Comparison of ENCODE assay signal across 13 cellular contexts in genomic region chr4:57265831-57266582, GRCh38.
DNase-seq lines count a peak whose midpoint lies in the region; ATAC-seq and TF ChIP-seq lines count a peak whose summit lies in the region.
"Had no signal": no experiment of that assay in that cellular context is flagged by ENCODE, and none has a peak within 500 bp of the region (broad histone marks: within the 10 kb centered on the region; RNA-seq: fewer than 3 reads in every experiment).

No MANE protein-coding gene starts in this region.

- H3K14ac ChIP-seq in mesenchymal stem cell (ENCODE audit: low read length in 2 of 2) = no peak overlapping the region

- H3K79me1 ChIP-seq in mesenchymal stem cell (replicated peaks; ENCODE audit: low read length, poor library complexity, severe bottlenecking) = no peaks in the 10 kb centered on the region

- H3K18ac ChIP-seq in mesenchymal stem cell (ENCODE audit: low read depth in 1 of 2, low read length in 2 of 2) = no peak overlapping the region

- H2BK12ac ChIP-seq in mesenchymal stem cell (ENCODE audit: low read length in 2 of 2) = no peak overlapping the region

- no peak overlapping the region for H3K4me3 Mint-ChIP-seq in activated naive CD4-positive, alpha-beta T cell treated with anti-CD3 and anti-CD28 coated beads for 36 hours
- H3K4me3 Mint-ChIP-seq: activated CD4-positive, alpha-beta T cell treated with anti-CD3 and anti-CD28 coated beads, Interleukin-2, amount 10 ng/mL, durations not matched to agents 24 days and 14 days; CD8-positive, alpha-beta T cell had no signal

- H4K8ac ChIP-seq in mesenchymal stem cell (ENCODE audit: low read length) = no peak overlapping the region

- H2AK5ac ChIP-seq in mesenchymal stem cell (ENCODE audit: low read length, severe bottlenecking) = no peak overlapping the region

- H3K9me2 ChIP-seq in PC-3 (replicated peaks; ENCODE audit: low read length) = no peaks in the 10 kb centered on the region

- H3K9ac ChIP-seq in PC-3 (ENCODE audit: low read length) (no peak overlapping the region), mesenchymal stem cell (ENCODE audit: low read length) (no peak overlapping the region), colonic mucosa (ENCODE audit: low read depth in 2 of 2, low read length in 2 of 2) (no peak overlapping the region)

- WGBS in mesenchymal stem cell = 63% methylated on average over 5 of the region's 6 CpGs

- H2AFZ ChIP-seq in PC-3 (ENCODE audit: low read length) (no peak overlapping the region), mesenchymal stem cell (ENCODE audit: low read depth, low read length) (no peak overlapping the region)

- no peak for ATAC-seq in PC-3
- ATAC-seq in activated CD4-positive, CD25-positive, alpha-beta regulatory T cell treated with anti-CD3 and anti-CD28 coated beads, Interleukin-2, amount 50 U/mL, for 24 hours = no peak
- ATAC-seq: CD8-positive, alpha-beta T cell; foreskin keratinocyte had no signal

- H4K91ac ChIP-seq in mesenchymal stem cell (ENCODE audit: low read length) = no peak overlapping the region

- no peaks in the 10 kb centered on the region for H3K4me1 ChIP-seq in PC-3 (ENCODE audit: insufficient read depth, low read length)
- peaks cover 25% of the 10 kb centered on the region for H3K4me1 ChIP-seq in left ventricle myocardium inferior
- H3K4me1 ChIP-seq in mesenchymal stem cell (ENCODE audit: control insufficient read depth, insufficient read depth, low read depth, low read length) = no peaks in the 10 kb centered on the region
- H3K4me1 ChIP-seq in colonic mucosa = no peaks in the 10 kb centered on the region
- H3K4me1 ChIP-seq: foreskin keratinocyte had no signal

- peaks cover 19% of the 10 kb centered on the region for H3K27me3 ChIP-seq in PC-3 (ENCODE audit: low read length)
- peaks cover 8% of the 10 kb centered on the region for H3K27me3 ChIP-seq in left ventricle myocardium inferior (ENCODE audit: low read depth)
- peaks cover 24 to 25% of the 10 kb centered on the region in 2 experiments for H3K27me3 ChIP-seq in mesenchymal stem cell (ENCODE audit: control insufficient read depth in 1 of 2, insufficient read depth in 1 of 2, low read length in 2 of 2)
- no peaks in the 10 kb centered on the region for H3K27me3 ChIP-seq in colonic mucosa

- no peak overlapping the region for H3K27ac Mint-ChIP-seq in activated naive CD4-positive, alpha-beta T cell treated with anti-CD3 and anti-CD28 coated beads for 36 hours
- H3K27ac Mint-ChIP-seq: activated CD4-positive, alpha-beta T cell treated with anti-CD3 and anti-CD28 coated beads, Interleukin-2, amount 10 ng/mL, durations not matched to agents 24 days and 14 days; CD8-positive, alpha-beta T cell had no signal

- no peaks in the 10 kb centered on the region for H3K4me1 Mint-ChIP-seq in activated naive CD4-positive, alpha-beta T cell treated with anti-CD3 and anti-CD28 coated beads for 36 hours (ENCODE audit: low read depth)
- H3K4me1 Mint-ChIP-seq: activated CD4-positive, alpha-beta T cell treated with anti-CD3 and anti-CD28 coated beads, Interleukin-2, amount 10 ng/mL, durations not matched to agents 24 days and 14 days had no signal

- POLR2A ChIA-PET in PC-3 (lab: Charles Lee; ENCODE audit: unreplicated experiment) = no interaction called here

- H4K20me1 ChIP-seq in PC-3 (ENCODE audit: low read length) = no peaks in the 10 kb centered on the region

- no peak overlapping the region for H3K27ac ChIP-seq in PC-3 (ENCODE audit: low read length)
- H3K27ac ChIP-seq in left ventricle myocardium inferior (replicated peaks) = peak overlapping the region; percentile 61
- H3K27ac ChIP-seq in mesenchymal stem cell (ENCODE audit: low read length, poor library complexity, severe bottlenecking) = no peak overlapping the region
- H3K27ac ChIP-seq in colonic mucosa = no peak overlapping the region
- H3K27ac ChIP-seq: foreskin keratinocyte had no signal

- no peaks in the 10 kb centered on the region for H3K27me3 Mint-ChIP-seq in activated naive CD4-positive, alpha-beta T cell treated with anti-CD3 and anti-CD28 coated beads for 36 hours (ENCODE audit: low read depth)
- H3K27me3 Mint-ChIP-seq: activated CD4-positive, alpha-beta T cell treated with anti-CD3 and anti-CD28 coated beads, Interleukin-2, amount 10 ng/mL, durations not matched to agents 24 days and 14 days had no signal

- intact Hi-C loops in PC-3 (cut with micrococcal nuclease) (no loop called here), left ventricle myocardium inferior (cut with micrococcal nuclease) (no loop called here), colonic mucosa (cut with DNase I) (no loop called here)
- intact Hi-C loops in activated naive CD4-positive, alpha-beta T cell treated with anti-CD3 and anti-CD28 coated beads for 36 hours (cut with micrococcal nuclease) = no loop called here

- H2BK15ac ChIP-seq in mesenchymal stem cell (ENCODE audit: low read depth, poor library complexity, severe bottlenecking) = no peak overlapping the region

- no peak overlapping the region for H3K4me2 ChIP-seq in PC-3 (ENCODE audit: low read length)
- no peak overlapping the region for H3K4me2 ChIP-seq in mesenchymal stem cell (ENCODE audit: low read length, poor library complexity, severe bottlenecking)

- BruUV-seq in PC-3 (replicated peaks; lab: Mats Ljungman, UMichigan) = no TSS peak

- H3F3A ChIP-seq in PC-3 (ENCODE audit: low read length, unreplicated experiment) = no peaks in the 10 kb centered on the region

- no peaks in the 10 kb centered on the region for H3K36me3 Mint-ChIP-seq in activated naive CD4-positive, alpha-beta T cell treated with anti-CD3 and anti-CD28 coated beads for 36 hours (ENCODE audit: low read depth)
- H3K36me3 Mint-ChIP-seq: CD8-positive, alpha-beta T cell had no signal

- H3K4me3 ChIP-seq in PC-3 (ENCODE audit: low read length) = no peak overlapping the region
- no peak overlapping the region for H3K4me3 ChIP-seq in left ventricle myocardium inferior
- H3K4me3 ChIP-seq in mesenchymal stem cell (ENCODE audit: insufficient read depth in 1 of 2, low read depth in 1 of 2, low read length in 2 of 2) = no peak overlapping the region
- H3K4me3 ChIP-seq in colonic mucosa = no peak overlapping the region

- DNase-seq in Ammon's horn (ENCODE audit: low spot score) = peak; percentile 35
- DNase-seq in PC-3 = no peak
- peak; percentile 36 for DNase-seq in left ventricle myocardium inferior
- DNase-seq in mesenchymal stem cell = peak; percentile 1
- DNase-seq in KG1 (lab: John Stamatoyannopoulos, UW) = no peak
- no peak for DNase-seq in activated naive CD4-positive, alpha-beta T cell treated with anti-CD3 and anti-CD28 coated beads for 36 hours
- DNase-seq in colonic mucosa = no peak
- DNase-seq: activated CD4-positive, alpha-beta T cell treated with anti-CD3 and anti-CD28 coated beads, Interleukin-2, amount 10 ng/mL, durations not matched to agents 24 days and 14 days; CD8-positive, alpha-beta T cell; DMS79 treated with DMSO at 0.1 percent for 48 hours; foreskin keratinocyte; occipital lobe had no signal

- TF ChIP-seq CTCF in PC-3 (conservative IDR thresholded peaks at IDR 0.05; ENCODE audit: low read depth, low read length) (0 out of 2 replicates have a peak, but pooled peaks have one; percentile 14), left ventricle myocardium inferior (IDR thresholded peaks at IDR 0.05; ENCODE audit: borderline replicate concordance) (peak; percentile 32), colonic mucosa (IDR thresholded peaks at IDR 0.05) (no peak)

- H2BK5ac ChIP-seq in mesenchymal stem cell (ENCODE audit: low read depth, low read length, poor library complexity, severe bottlenecking) = peak overlapping the region; percentile 50

- no peak overlapping the region for H3K23ac ChIP-seq in mesenchymal stem cell (ENCODE audit: low read length in 2 of 2)

- H3K36me3 ChIP-seq in PC-3 (ENCODE audit: low read depth, low read length) (no peaks in the 10 kb centered on the region), left ventricle myocardium inferior (no peaks in the 10 kb centered on the region), mesenchymal stem cell (ENCODE audit: control insufficient read depth in 1 of 2, insufficient read depth in 2 of 2, low read depth in 1 of 2, low read length in 2 of 2) (no peaks in the 10 kb centered on the region), colonic mucosa (no peaks in the 10 kb centered on the region)

- H3K9me3 ChIP-seq in PC-3 (ENCODE audit: low read length) (no peaks in the 10 kb centered on the region), left ventricle myocardium inferior (replicated peaks) (peaks cover 9% of the 10 kb centered on the region), mesenchymal stem cell (ENCODE audit: control insufficient read depth, low read length) (peaks cover 3% of the 10 kb centered on the region), colonic mucosa (no peaks in the 10 kb centered on the region)

- no peaks in the 10 kb centered on the region for H3K9me3 Mint-ChIP-seq in activated naive CD4-positive, alpha-beta T cell treated with anti-CD3 and anti-CD28 coated beads for 36 hours

- no peak overlapping the region for H2BK120ac ChIP-seq in mesenchymal stem cell (ENCODE audit: low read depth, low read length)

- no peaks in the 10 kb centered on the region for H3K79me2 ChIP-seq in PC-3 (ENCODE audit: low read length)

- CTCF ChIA-PET in PC-3 (lab: Charles Lee) = no interaction called here
- CTCF ChIA-PET in activated naive CD4-positive, alpha-beta T cell treated with anti-CD3 and anti-CD28 coated beads for 36 hours (lab: Charles Lee) = interaction anchor here (0.9 to 1.2 kb wide), 2 partner anchors 12 to 102 kb away, joined by 3 read pairs; no protein-coding TSS in a partner anchor

- no peak overlapping the region for H3K4ac ChIP-seq in mesenchymal stem cell (ENCODE audit: low read depth in 1 of 2, low read length in 2 of 2)

Comparison
In these comparisons a context has a peak if more than half of its experiments do, and no peak if none do; other contexts are left out.
1. DNase-seq: peak in Ammon's horn (single experiment), left ventricle myocardium inferior (single experiment) and mesenchymal stem cell (single experiment); none in PC-3 (single experiment), KG1 (single experiment), activated naive CD4-positive, alpha-beta T cell treated with anti-CD3 and anti-CD28 coated beads for 36 hours (single experiment) and colonic mucosa (single experiment).